In the genomic region with DNA sequence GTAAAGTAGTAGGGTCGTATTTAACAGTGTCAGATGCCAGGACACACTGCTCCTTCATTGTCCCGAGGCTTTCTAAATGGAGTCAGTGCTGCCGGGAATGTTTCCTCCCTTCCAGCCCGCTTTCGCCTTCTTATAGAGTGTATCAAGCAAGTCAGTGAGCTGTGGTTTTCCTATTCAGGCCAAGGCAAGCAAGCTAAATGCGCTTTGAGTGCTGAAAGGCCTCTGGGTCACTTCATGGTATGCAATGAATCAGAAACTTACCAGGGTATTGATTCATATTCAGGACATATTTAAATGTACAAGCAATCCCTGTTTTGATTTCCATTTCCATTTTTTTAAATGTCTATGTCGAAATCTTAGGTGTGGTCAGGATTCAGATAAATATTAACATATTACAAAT, we compare ENCODE assay signal across 14 cellular contexts.
DNase-seq lines count a peak whose midpoint lies in the region; FAIRE-seq and TF ChIP-seq lines count a peak whose summit lies in the region.
"Had no signal": no experiment of that assay in that cellular context is flagged by ENCODE, and none has a peak within 500 bp of the region (broad histone marks: within the 10 kb centered on the region; RNA-seq: fewer than 3 reads in every experiment).

No MANE protein-coding gene starts in this region.

- no peak overlapping the region for H4K8ac ChIP-seq in mesenchymal stem cell (ENCODE audit: low read length)

- H3K18ac ChIP-seq in mesenchymal stem cell (ENCODE audit: low read depth in 1 of 2, low read length in 2 of 2), result no peak overlapping the region

- H3K9me3 ChIP-seq in mesenchymal stem cell (ENCODE audit: control insufficient read depth, low read length) (no peaks in the 10 kb centered on the region), prostate gland (no peaks in the 10 kb centered on the region)
- H3K9me3 ChIP-seq: SJSA1 had no signal

- H3K27me3 ChIP-seq in bronchial epithelial cell (ENCODE audit: control insufficient read depth, insufficient read depth, low read length), result no peaks in the 10 kb centered on the region
- peaks cover 0 to 17% of the 10 kb centered on the region in 2 experiments for H3K27me3 ChIP-seq in mesenchymal stem cell (ENCODE audit: control insufficient read depth in 1 of 2, insufficient read depth in 1 of 2, low read length in 2 of 2)
- no peaks in the 10 kb centered on the region for H3K27me3 ChIP-seq in prostate gland (replicated peaks; ENCODE audit: insufficient read depth)
- H3K27me3 ChIP-seq: SJSA1 had no signal

- FAIRE-seq in HTR-8/SVneo (lab: Jason Lieb, UNC) (peak; percentile 23), bronchial epithelial cell (lab: Jason Lieb, UNC) (peak; percentile 72)
- FAIRE-seq: colon had no signal

- H3K4me3 ChIP-seq in bronchial epithelial cell (ENCODE audit: low read depth, low read length) (no peak overlapping the region), mesenchymal stem cell (ENCODE audit: insufficient read depth in 1 of 2, low read depth in 1 of 2, low read length in 2 of 2) (no peak overlapping the region), prostate gland (no peak overlapping the region)
- H3K4me3 ChIP-seq: SJSA1 had no signal

- TF ChIP-seq POLR2A in prostate gland (IDR thresholded peaks at IDR 0.05), result no peak

- TF ChIP-seq CTCF in bronchial epithelial cell (IDR thresholded peaks at IDR 0.05; ENCODE audit: insufficient read depth, low read length, severe bottlenecking), result no peak
- TF ChIP-seq CTCF in progenitor cell of endocrine pancreas (IDR thresholded peaks at IDR 0.05; ENCODE audit: unreplicated experiment), result no peak
- no peak for TF ChIP-seq CTCF in prostate gland (IDR thresholded peaks at IDR 0.05)

- H3K14ac ChIP-seq in mesenchymal stem cell (ENCODE audit: low read length in 2 of 2), result no peak overlapping the region

- 77% methylated on average over 5 of the region's 7 CpGs for WGBS in mesenchymal stem cell
- WGBS in prostate gland, result 74% methylated on average over 7 of the region's 7 CpGs

- intact Hi-C loops in prostate gland (cut with DNase I), result no loop called here

- H3K79me1 ChIP-seq in mesenchymal stem cell (replicated peaks; ENCODE audit: low read length, poor library complexity, severe bottlenecking), result no peaks in the 10 kb centered on the region

- H2BK5ac ChIP-seq in mesenchymal stem cell (ENCODE audit: low read depth, low read length, poor library complexity, severe bottlenecking), result no peak overlapping the region

- no peak overlapping the region for H3K4me2 ChIP-seq in mesenchymal stem cell (ENCODE audit: low read length, poor library complexity, severe bottlenecking)

- H3K9ac ChIP-seq in mesenchymal stem cell (ENCODE audit: low read length), result no peak overlapping the region

- no peak overlapping the region for H3K23ac ChIP-seq in mesenchymal stem cell (ENCODE audit: low read length in 2 of 2)

- H2BK15ac ChIP-seq in mesenchymal stem cell (ENCODE audit: low read depth, poor library complexity, severe bottlenecking), result no peak overlapping the region

- peaks cover 4% of the 10 kb centered on the region for H3K27me3 Mint-ChIP-seq in progenitor cell of endocrine pancreas
- H3K27me3 Mint-ChIP-seq: B cell had no signal

- peaks cover 3% of the 10 kb centered on the region for H3K36me3 Mint-ChIP-seq in progenitor cell of endocrine pancreas (ENCODE audit: insufficient read depth)

- no peak overlapping the region for H3K27ac Mint-ChIP-seq in progenitor cell of endocrine pancreas
- H3K27ac Mint-ChIP-seq: B cell had no signal

- no peaks in the 10 kb centered on the region for H3K36me3 ChIP-seq in bronchial epithelial cell (ENCODE audit: control insufficient read depth, insufficient read depth, low read length)
- no peaks in the 10 kb centered on the region for H3K36me3 ChIP-seq in mesenchymal stem cell (ENCODE audit: control insufficient read depth in 1 of 2, insufficient read depth in 2 of 2, low read depth in 1 of 2, low read length in 2 of 2)
- H3K36me3 ChIP-seq in prostate gland, result no peaks in the 10 kb centered on the region
- H3K36me3 ChIP-seq: SJSA1 had no signal

- H3K4me3 Mint-ChIP-seq in progenitor cell of endocrine pancreas (ENCODE audit: low read depth), result no peak overlapping the region
- H3K4me3 Mint-ChIP-seq: B cell had no signal

- no peak overlapping the region for H3K4ac ChIP-seq in mesenchymal stem cell (ENCODE audit: low read depth in 1 of 2, low read length in 2 of 2)

- H2AFZ ChIP-seq in mesenchymal stem cell (ENCODE audit: low read depth, low read length), result no peak overlapping the region

- H3K4me1 Mint-ChIP-seq in progenitor cell of endocrine pancreas (ENCODE audit: low read depth), result peaks cover under 1% of the 10 kb centered on the region
- H3K4me1 Mint-ChIP-seq: B cell had no signal

- no peak overlapping the region for H2AK5ac ChIP-seq in mesenchymal stem cell (ENCODE audit: low read length, severe bottlenecking)

- H4K91ac ChIP-seq in mesenchymal stem cell (ENCODE audit: low read length), result no peak overlapping the region

- H3K27ac ChIP-seq in mesenchymal stem cell (ENCODE audit: low read length, poor library complexity, severe bottlenecking), result no peak overlapping the region
- no peak overlapping the region for H3K27ac ChIP-seq in prostate gland
- H3K27ac ChIP-seq: SJSA1 had no signal

- H3K4me1 ChIP-seq in mesenchymal stem cell (ENCODE audit: control insufficient read depth, insufficient read depth, low read depth, low read length), result no peaks in the 10 kb centered on the region
- H3K4me1 ChIP-seq in prostate gland (replicated peaks), result no peaks in the 10 kb centered on the region
- H3K4me1 ChIP-seq: SJSA1 had no signal

- no peak overlapping the region for H2BK12ac ChIP-seq in mesenchymal stem cell (ENCODE audit: low read length in 2 of 2)

- peaks cover 8% of the 10 kb centered on the region for H3K9me3 Mint-ChIP-seq in progenitor cell of endocrine pancreas (ENCODE audit: low read depth)

- no peak overlapping the region for H2BK120ac ChIP-seq in mesenchymal stem cell (ENCODE audit: low read depth, low read length)

- peak; percentile 30 for DNase-seq in AG08396 (ENCODE audit: low spot score)
- peak; percentile 51 for DNase-seq in HTR-8/SVneo (ENCODE audit: insufficient read length, low spot score)
- DNase-seq in bronchial epithelial cell (ENCODE audit: low read depth), result peak; percentile 97
- peak; percentile 19 for DNase-seq in mesenchymal stem cell
- no peak for DNase-seq in activated CD4-positive, alpha-beta T cell treated with anti-CD3 and anti-CD28 coated beads for 48 hours
- no peak for DNase-seq in progenitor cell of endocrine pancreas (ENCODE audit: low spot score, unreplicated experiment)
- DNase-seq in cerebellar cortex (ENCODE audit: low spot score), result no peak
- no peak for DNase-seq in prostate gland (ENCODE audit: low spot score)
- DNase-seq: activated naive CD4-positive, alpha-beta T cell treated with Interleukin-2 at 50 U/mL for 16 hours; DMS153; NCI-H2171 treated with DMSO at 0.1 percent for 48 hours had no signal

Comparison
In these comparisons a context has a peak if more than half of its experiments do, and no peak if none do; other contexts are left out.
1. DNase-seq: peak in AG08396 (single experiment), HTR-8/SVneo (single experiment), bronchial epithelial cell (single experiment) and mesenchymal stem cell (single experiment); none in activated CD4-positive, alpha-beta T cell treated with anti-CD3 and anti-CD28 coated beads for 48 hours (single experiment), progenitor cell of endocrine pancreas (single experiment), cerebellar cortex (single experiment) and prostate gland (single experiment).